In the genomic region with DNA sequence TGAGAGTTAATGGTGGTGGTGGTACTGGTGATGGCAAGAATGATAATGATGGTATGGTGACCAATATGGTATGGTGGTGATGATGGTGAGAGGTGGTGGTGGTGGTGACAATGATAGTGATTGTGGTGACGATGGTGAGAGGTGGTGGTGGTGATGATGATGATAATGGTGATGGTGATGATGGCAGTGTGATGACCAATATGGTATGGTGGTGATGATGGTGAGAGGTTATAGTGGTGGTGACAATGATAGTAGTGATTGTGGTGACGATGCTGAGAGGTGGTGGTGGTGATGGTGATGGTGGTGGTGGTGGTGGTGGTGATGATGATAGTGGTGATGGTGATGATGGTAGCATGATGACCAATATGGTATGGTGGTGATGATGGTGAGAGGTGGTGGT, we compare ENCODE assay signal across 22 cellular contexts.
A peak's percentile ranks its signal among the peaks of the same experiment; 100 is the strongest.
DNase-seq lines count a peak whose midpoint lies in the region; ATAC-seq, FAIRE-seq and TF ChIP-seq lines count a peak whose summit lies in the region.
"Had no signal": no experiment of that assay in that cellular context is flagged by ENCODE, and none has a peak within 500 bp of the region (broad histone marks: within the 10 kb centered on the region; RNA-seq: fewer than 3 reads in every experiment).

No MANE protein-coding gene starts in this region.

- 96% methylated on average over 2 of the region's 2 CpGs for WGBS in HepG2 (ENCODE audit: low lambda C conversion rate)
- WGBS in right lobe of liver (ENCODE audit: insufficient coverage, low coverage, low lambda C conversion rate, missing lambda C conversion rate) = 96% methylated on average over 2 of the region's 2 CpGs
- 97% methylated on average over 2 of the region's 2 CpGs for WGBS in mesenchymal stem cell

- intact Hi-C loops in HepG2 (cut with micrococcal nuclease; ENCODE audit: unreplicated experiment) (no loop called here), right lobe of liver (cut with DNase I) (no loop called here)

- no peaks in the 10 kb centered on the region for H3K4me1 ChIP-seq in HepG2 (ENCODE audit: insufficient read depth, low read length)
- no peaks in the 10 kb centered on the region for H3K4me1 ChIP-seq in right lobe of liver
- no peaks in the 10 kb centered on the region for H3K4me1 ChIP-seq in astrocyte (ENCODE audit: insufficient read depth, low read length)
- peaks cover 9% of the 10 kb centered on the region for H3K4me1 ChIP-seq in mesenchymal stem cell (ENCODE audit: control insufficient read depth, insufficient read depth, low read depth, low read length)
- H3K4me1 ChIP-seq: A549 had no signal

- H3K36me3 Mint-ChIP-seq in astrocyte (ENCODE audit: low read depth, unreplicated experiment) = peaks cover 5% of the 10 kb centered on the region
- H3K36me3 Mint-ChIP-seq: CD4-positive, CD25-positive, alpha-beta regulatory T cell had no signal

- peaks cover 17% of the 10 kb centered on the region for H3K79me1 ChIP-seq in mesenchymal stem cell (replicated peaks; ENCODE audit: low read length, poor library complexity, severe bottlenecking)

- no peak overlapping the region for H2BK15ac ChIP-seq in mesenchymal stem cell (ENCODE audit: low read depth, poor library complexity, severe bottlenecking)

- DNase-seq in HepG2 (ENCODE audit: low spot score) (no peak), right lobe of liver (no peak), astrocyte (ENCODE audit: low read depth) (no peak), mesenchymal stem cell (no peak), D341Med (ENCODE audit: low spot score) (no peak), NCI-H1092 (lab: John Stamatoyannopoulos, UW) (no peak), GM19239 (ENCODE audit: insufficient read length, low spot score) (no peak)
- DNase-seq: C1 segment of cervical spinal cord; CD4-positive, CD25-positive, alpha-beta regulatory T cell; CD8-positive, alpha-beta memory T cell; COR-L47; DMS153; DMS79; GDM1; H7; HFFc6 had no signal

- no peak for TF ChIP-seq CTCF in HepG2 (CRISPR knock-in tag; IDR thresholded peaks at IDR 0.05)
- no peak for TF ChIP-seq CTCF in right lobe of liver (IDR thresholded peaks at IDR 0.05)
- TF ChIP-seq CTCF in astrocyte (IDR thresholded peaks at IDR 0.05; ENCODE audit: insufficient read depth, low read depth, low read length) = no peak

- H2BK5ac ChIP-seq in mesenchymal stem cell (ENCODE audit: low read depth, low read length, poor library complexity, severe bottlenecking) = no peak overlapping the region

- no peaks in the 10 kb centered on the region for H3K27me3 ChIP-seq in HepG2 (ENCODE audit: control insufficient read depth in 1 of 2, insufficient read depth in 2 of 2, low read length in 2 of 2)
- H3K27me3 ChIP-seq in right lobe of liver = no peaks in the 10 kb centered on the region
- H3K27me3 ChIP-seq in astrocyte (ENCODE audit: insufficient read depth, low read length) = no peaks in the 10 kb centered on the region
- H3K27me3 ChIP-seq in mesenchymal stem cell (ENCODE audit: control insufficient read depth in 1 of 2, insufficient read depth in 1 of 2, low read length in 2 of 2) = no peaks in the 10 kb centered on the region

- no peak overlapping the region for H3K4ac ChIP-seq in mesenchymal stem cell (ENCODE audit: low read depth in 1 of 2, low read length in 2 of 2)

- H3K4me3 Mint-ChIP-seq in astrocyte (ENCODE audit: unreplicated experiment) = no peak overlapping the region
- H3K4me3 Mint-ChIP-seq: CD4-positive, CD25-positive, alpha-beta regulatory T cell; CD8-positive, alpha-beta memory T cell; GM23338; HFFc6 had no signal

- H3K4me1 Mint-ChIP-seq in astrocyte (ENCODE audit: low read depth, unreplicated experiment) = no peaks in the 10 kb centered on the region
- H3K4me1 Mint-ChIP-seq: CD4-positive, CD25-positive, alpha-beta regulatory T cell had no signal

- TF ChIP-seq POLR2A in HepG2 (IDR thresholded peaks at IDR 0.05; ENCODE audit: insufficient read depth in 1 of 2, low read depth in 2 of 2, low read length in 2 of 2) (no peak), right lobe of liver (IDR thresholded peaks at IDR 0.05) (no peak)

- H2AFZ ChIP-seq in HepG2 (ENCODE audit: low read length) (no peak overlapping the region), astrocyte (ENCODE audit: low read depth, low read length) (no peak overlapping the region), mesenchymal stem cell (ENCODE audit: low read depth, low read length) (no peak overlapping the region)
- H2AFZ ChIP-seq: GM23338 had no signal

- FAIRE-seq in HepG2 (lab: Jason Lieb, UNC) = peak; percentile 26
- peak; percentile 20 for FAIRE-seq in astrocyte (lab: Jason Lieb, UNC)
- FAIRE-seq in GM19239 (lab: Jason Lieb, UNC) = no peak
- FAIRE-seq: A549 had no signal

- CTCF ChIA-PET in HepG2 (lab: Yijun Ruan, JAX; ENCODE audit: low intra/inter-chr PET ratio, low total read pairs) = no interaction called here

- no peak overlapping the region for H3K14ac ChIP-seq in mesenchymal stem cell (ENCODE audit: low read length in 2 of 2)

- H3K23ac ChIP-seq in mesenchymal stem cell (ENCODE audit: low read length in 2 of 2) = no peak overlapping the region

- no peak overlapping the region for H3K27ac Mint-ChIP-seq in astrocyte (ENCODE audit: unreplicated experiment)
- H3K27ac Mint-ChIP-seq: CD4-positive, CD25-positive, alpha-beta regulatory T cell; CD8-positive, alpha-beta memory T cell; GM23338; HFFc6 had no signal

- in situ Hi-C loops in HepG2 (cut with HindIII; ENCODE audit: extremely low pct_ligation_motif_present, low pct_unique_long_range_greater_than_20kb) = no loop called here

- ATAC-seq in HepG2 (no peak), right lobe of liver (no peak), GM18858 (IDR thresholded peaks at IDR 0.05; ENCODE audit: unreplicated experiment) (no peak)
- ATAC-seq: A549, GM23338, HCT116 had no signal

- H4K20me1 ChIP-seq in HepG2 (ENCODE audit: insufficient read depth, low read length) = no peaks in the 10 kb centered on the region
- H4K20me1 ChIP-seq in astrocyte (ENCODE audit: insufficient read depth, low read length) = peaks cover 11% of the 10 kb centered on the region

- H3K79me2 ChIP-seq in HepG2 (ENCODE audit: insufficient read depth, low read length) = no peaks in the 10 kb centered on the region
- no peaks in the 10 kb centered on the region for H3K79me2 ChIP-seq in astrocyte (ENCODE audit: insufficient read depth, low read length)

- H2BK120ac ChIP-seq in mesenchymal stem cell (ENCODE audit: low read depth, low read length) = no peak overlapping the region

- no peak overlapping the region for H4K8ac ChIP-seq in mesenchymal stem cell (ENCODE audit: low read length)

- H3K4me3 ChIP-seq in HepG2 (replicated peaks in 1 of 3; ENCODE audit: insufficient read depth in 1 of 3, low read depth in 2 of 3, low read length in 3 of 3) (no peak overlapping the region), right lobe of liver (no peak overlapping the region), astrocyte (ENCODE audit: insufficient read depth, low read depth, low read length) (no peak overlapping the region), mesenchymal stem cell (ENCODE audit: insufficient read depth in 1 of 2, low read depth in 1 of 2, low read length in 2 of 2) (no peak overlapping the region)
- H3K4me3 ChIP-seq: A549, GM23338 had no signal

- no peaks in the 10 kb centered on the region for H3K27me3 Mint-ChIP-seq in astrocyte (ENCODE audit: low read depth, unreplicated experiment)
- H3K27me3 Mint-ChIP-seq: CD8-positive, alpha-beta memory T cell had no signal

- H4K91ac ChIP-seq in mesenchymal stem cell (ENCODE audit: low read length) = peak overlapping the region; percentile 31

- H3K36me3 ChIP-seq in HepG2 (replicated peaks in 1 of 2; ENCODE audit: control insufficient read depth in 1 of 2, insufficient read depth in 2 of 2, low read length in 2 of 2) (peaks cover 0 to under 1% of the 10 kb centered on the region in 2 experiments; a peak in 2 of 5 replicates), right lobe of liver (no peaks in the 10 kb centered on the region), astrocyte (ENCODE audit: insufficient read depth, low read length) (no peaks in the 10 kb centered on the region), mesenchymal stem cell (ENCODE audit: control insufficient read depth in 1 of 2, insufficient read depth in 2 of 2, low read depth in 1 of 2, low read length in 2 of 2) (peaks cover 7 to 10% of the 10 kb centered on the region in 2 experiments)

- BruUV-seq in HepG2 (replicated peaks; lab: Mats Ljungman, UMichigan) = no TSS peak

- no peak overlapping the region for H2BK12ac ChIP-seq in mesenchymal stem cell (ENCODE audit: low read length in 2 of 2)

- H3K4me2 ChIP-seq in HepG2 (ENCODE audit: low read depth, low read length) = no peak overlapping the region
- H3K4me2 ChIP-seq in astrocyte (ENCODE audit: low read length) = no peak overlapping the region
- no peak overlapping the region for H3K4me2 ChIP-seq in mesenchymal stem cell (ENCODE audit: low read length, poor library complexity, severe bottlenecking)
- H3K4me2 ChIP-seq: A549, GM23338, KMS-11 had no signal

- H3K27ac ChIP-seq in HepG2 (ENCODE audit: extremely low read length, insufficient read depth, low read length) (no peak overlapping the region), right lobe of liver (no peak overlapping the region), astrocyte (ENCODE audit: low read depth, low read length) (no peak overlapping the region), mesenchymal stem cell (ENCODE audit: low read length, poor library complexity, severe bottlenecking) (no peak overlapping the region)
- H3K27ac ChIP-seq: 22Rv1, A549, KMS-11 had no signal

- H2AK5ac ChIP-seq in mesenchymal stem cell (ENCODE audit: low read length, severe bottlenecking) = no peak overlapping the region

- POLR2A ChIA-PET in HepG2 (lab: Yijun Ruan, JAX) = no interaction called here

- H3K9ac ChIP-seq in HepG2 (ENCODE audit: insufficient read depth, low read depth, low read length) (no peak overlapping the region), astrocyte (ENCODE audit: low read length) (no peak overlapping the region), mesenchymal stem cell (ENCODE audit: low read length) (no peak overlapping the region)
- H3K9ac ChIP-seq: KMS-11 had no signal

- no peak overlapping the region for H3K18ac ChIP-seq in mesenchymal stem cell (ENCODE audit: low read depth in 1 of 2, low read length in 2 of 2)

- TF ChIP-seq RAD21 in HepG2 (CRISPR knock-in tag; IDR thresholded peaks at IDR 0.05) = no peak

- no peaks in the 10 kb centered on the region for H3K9me3 Mint-ChIP-seq in astrocyte (ENCODE audit: unreplicated experiment)
- H3K9me3 Mint-ChIP-seq: CD8-positive, alpha-beta memory T cell; GM23338; HFFc6 had no signal

- no peaks in the 10 kb centered on the region for H3K9me3 ChIP-seq in HepG2 (ENCODE audit: low read length)
- H3K9me3 ChIP-seq in right lobe of liver = no peaks in the 10 kb centered on the region
- H3K9me3 ChIP-seq in astrocyte (ENCODE audit: insufficient read depth, low read depth, low read length) = no peaks in the 10 kb centered on the region
- no peaks in the 10 kb centered on the region for H3K9me3 ChIP-seq in mesenchymal stem cell (ENCODE audit: control insufficient read depth, low read length)
- H3K9me3 ChIP-seq: A549 had no signal

- TF ChIP-seq EP300 in HepG2 (IDR thresholded peaks at IDR 0.05; ENCODE audit: low read depth in 2 of 2, low read length in 2 of 2) = no peak
- TF ChIP-seq EP300 in HepG2 (CRISPR knock-in tag; IDR thresholded peaks at IDR 0.05; ENCODE audit: borderline replicate concordance) = no peak

TF ChIP-seq in HepG2, 621 proteins besides CTCF, POLR2A, EP300 and RAD21 (continues in another document):
- TF ChIP-seq SP4 (CRISPR knock-in tag; IDR thresholded peaks at IDR 0.05) = no peak
- no peak for TF ChIP-seq ZNF772 (CRISPR knock-in tag; IDR thresholded peaks at IDR 0.05)
- no peak for TF ChIP-seq ZNF841 (CRISPR knock-in tag; IDR thresholded peaks at IDR 0.05; ENCODE audit: borderline replicate concordance)
